In genomic region chr13:65470781-65471180, GRCh38 we compare ENCODE assay signal across 24 cellular contexts.
"Had no signal": no experiment of that assay in that cellular context is flagged by ENCODE, and none has a peak within 500 bp of the region (broad histone marks: within the 10 kb centered on the region; RNA-seq: fewer than 3 reads in every experiment).

No MANE protein-coding gene starts in this region.

- H3K4me3 ChIP-seq: breast epithelium, coronary artery, esophagus squamous epithelium, lower lobe of right lung, right lobe of liver, testis, uterus had no signal

- H3K27ac Mint-ChIP-seq: activated CD4-positive, alpha-beta T cell treated with anti-CD3 and anti-CD28 coated beads, Interleukin-2, amount 10 ng/mL, durations not matched to agents 24 days and 14 days; activated CD8-positive, alpha-beta memory T cell treated with anti-CD3 and anti-CD28 coated beads, Interleukin-2, amount 10 ng/mL, durations not matched to agents 7 days and 5 days; activated CD8-positive, alpha-beta T cell treated with anti-CD3 and anti-CD28 coated beads for 36 hours; activated naive CD8-positive, alpha-beta T cell treated with anti-CD3 and anti-CD28 coated beads, Interleukin-2, amount 50 U/mL, for 24 hours; activated T-helper 1 cell treated with anti-CD3 and anti-CD28 coated beads, Interleukin-12 subunit alpha, Interleukin-12 subunit beta, Interleukin-2, Interleukin-4 antibody, amounts not matched to agents 30 ng/mL and 10 ng/mL and 1 ng/mL, durations not matched to agents 14 hours and 24 hours and 36 hours; naive thymus-derived CD4-positive, alpha-beta T cell; stimulated activated memory B cell treated with anti-CD40 and anti-IgM and Interleukin-4, amounts not matched to agents 10 μg/mL and 1 μg/mL and 100 μg/mL, for 72 hours had no signal

- H3K36me3 Mint-ChIP-seq: activated CD8-positive, alpha-beta memory T cell treated with anti-CD3 and anti-CD28 coated beads, Interleukin-2, amount 10 ng/mL, durations not matched to agents 7 days and 5 days; naive thymus-derived CD4-positive, alpha-beta T cell; stimulated activated memory B cell treated with anti-CD40 and anti-IgM and Interleukin-4, amounts not matched to agents 10 μg/mL and 1 μg/mL and 100 μg/mL, for 72 hours had no signal

- H3K36me3 ChIP-seq: breast epithelium, esophagus squamous epithelium, lower lobe of right lung, right lobe of liver, uterus had no signal

- H3K9me3 Mint-ChIP-seq: activated CD4-positive, alpha-beta T cell treated with anti-CD3 and anti-CD28 coated beads, Interleukin-2, amount 10 ng/mL, durations not matched to agents 24 days and 14 days had no signal

- H3K4me3 Mint-ChIP-seq: activated CD4-positive, alpha-beta T cell treated with anti-CD3 and anti-CD28 coated beads, Interleukin-2, amount 10 ng/mL, durations not matched to agents 24 days and 14 days; activated CD8-positive, alpha-beta memory T cell treated with anti-CD3 and anti-CD28 coated beads, Interleukin-2, amount 10 ng/mL, durations not matched to agents 7 days and 5 days; activated CD8-positive, alpha-beta T cell treated with anti-CD3 and anti-CD28 coated beads for 36 hours; activated naive CD8-positive, alpha-beta T cell treated with anti-CD3 and anti-CD28 coated beads, Interleukin-2, amount 50 U/mL, for 24 hours; activated T-helper 1 cell treated with anti-CD3 and anti-CD28 coated beads, Interleukin-12 subunit alpha, Interleukin-12 subunit beta, Interleukin-2, Interleukin-4 antibody, amounts not matched to agents 30 ng/mL and 10 ng/mL and 1 ng/mL, durations not matched to agents 14 hours and 24 hours and 36 hours; naive thymus-derived CD4-positive, alpha-beta T cell; neural crest cell; stimulated activated memory B cell treated with anti-CD40 and anti-IgM and Interleukin-4, amounts not matched to agents 10 μg/mL and 1 μg/mL and 100 μg/mL, for 72 hours had no signal

- H3K4me1 ChIP-seq: breast epithelium, esophagus squamous epithelium, lower lobe of right lung, right lobe of liver, testis, uterus had no signal

- H3K27me3 ChIP-seq: breast epithelium, esophagus squamous epithelium, right lobe of liver, testis, uterus had no signal

- DNase-seq: activated CD4-positive, alpha-beta T cell treated with anti-CD3 and anti-CD28 coated beads, Interleukin-2, amount 10 ng/mL, durations not matched to agents 24 days and 14 days; activated CD8-positive, alpha-beta memory T cell treated with anti-CD3 and anti-CD28 coated beads, Interleukin-2, amount 10 ng/mL, durations not matched to agents 7 days and 5 days; activated CD8-positive, alpha-beta T cell treated with anti-CD3 and anti-CD28 coated beads for 36 hours; activated gamma-delta T cell; activated naive CD4-positive, alpha-beta T cell treated with anti-CD3 and anti-CD28 coated beads, Interleukin-2, amount 50 U/mL, for 16 hours; activated naive CD8-positive, alpha-beta T cell treated with anti-CD3 and anti-CD28 coated beads, Interleukin-2, amount 50 U/mL, for 24 hours; aorta; esophagus squamous epithelium; kidney; lower lobe of right lung; naive thymus-derived CD4-positive, alpha-beta T cell; posterior cingulate gyrus; right lobe of liver; small intestine; stimulated activated CD4-positive, alpha-beta T cell treated with anti-CD3 and anti-CD28 coated beads, Interleukin-2, amount 100 ng/mL, for 24 hours; testis; trophoblast cell; uterus had no signal

- H3K27me3 Mint-ChIP-seq: activated CD4-positive, alpha-beta T cell treated with anti-CD3 and anti-CD28 coated beads, Interleukin-2, amount 10 ng/mL, durations not matched to agents 24 days and 14 days; activated CD8-positive, alpha-beta memory T cell treated with anti-CD3 and anti-CD28 coated beads, Interleukin-2, amount 10 ng/mL, durations not matched to agents 7 days and 5 days; activated CD8-positive, alpha-beta T cell treated with anti-CD3 and anti-CD28 coated beads for 36 hours; activated naive CD8-positive, alpha-beta T cell treated with anti-CD3 and anti-CD28 coated beads, Interleukin-2, amount 50 U/mL, for 24 hours; naive thymus-derived CD4-positive, alpha-beta T cell; stimulated activated memory B cell treated with anti-CD40 and anti-IgM and Interleukin-4, amounts not matched to agents 10 μg/mL and 1 μg/mL and 100 μg/mL, for 72 hours had no signal

- H3K27ac ChIP-seq: breast epithelium, coronary artery, esophagus squamous epithelium, lower lobe of right lung, right lobe of liver, testis, uterus, VCaP had no signal

- H3K9me3 ChIP-seq: breast epithelium, lower lobe of right lung, right lobe of liver, testis, uterus had no signal

- H3K4me1 Mint-ChIP-seq: activated CD4-positive, alpha-beta T cell treated with anti-CD3 and anti-CD28 coated beads, Interleukin-2, amount 10 ng/mL, durations not matched to agents 24 days and 14 days; activated CD8-positive, alpha-beta memory T cell treated with anti-CD3 and anti-CD28 coated beads, Interleukin-2, amount 10 ng/mL, durations not matched to agents 7 days and 5 days; activated naive CD8-positive, alpha-beta T cell treated with anti-CD3 and anti-CD28 coated beads, Interleukin-2, amount 50 U/mL, for 24 hours; naive thymus-derived CD4-positive, alpha-beta T cell; stimulated activated memory B cell treated with anti-CD40 and anti-IgM and Interleukin-4, amounts not matched to agents 10 μg/mL and 1 μg/mL and 100 μg/mL, for 72 hours had no signal
